ENCODE assay signal across 15 cellular contexts in genomic region chr1:29649375-29650040, GRCh38.
DNase-seq lines count a peak whose midpoint lies in the region; ATAC-seq lines count a peak whose summit lies in the region.
"Had no signal": no experiment of that assay in that cellular context is flagged by ENCODE, and none has a peak within 500 bp of the region (broad histone marks: within the 10 kb centered on the region; RNA-seq: fewer than 3 reads in every experiment).

No MANE protein-coding gene starts in this region.

- no peak overlapping the region for H3K27ac ChIP-seq in mesendoderm (ENCODE audit: low read depth, low read length)

- no peak overlapping the region for H4K8ac ChIP-seq in mesendoderm (ENCODE audit: low read depth, low read length)

- H3K27me3 ChIP-seq in mesendoderm (ENCODE audit: insufficient read depth, low read length, poor library complexity) = no peaks in the 10 kb centered on the region

- no peak overlapping the region for H3K9ac ChIP-seq in mesendoderm (ENCODE audit: low read length)

- H2BK15ac ChIP-seq in mesendoderm (replicated peaks; ENCODE audit: low read depth) = no peak overlapping the region

- H3K4me1 ChIP-seq in mesendoderm (ENCODE audit: control insufficient read depth, low read depth, low read length) = no peaks in the 10 kb centered on the region
- H3K4me1 ChIP-seq: HAP-1 had no signal

- no peak overlapping the region for H3K4ac ChIP-seq in mesendoderm (ENCODE audit: low read depth, low read length)

- no peak overlapping the region for H3K56ac ChIP-seq in mesendoderm (ENCODE audit: low read length)

- no peak overlapping the region for H3K23ac ChIP-seq in mesendoderm (ENCODE audit: low read length)

- no CpG with 5 or more reads among the region's 13 CpGs for WGBS in mesendoderm (ENCODE audit: extremely low coverage, insufficient coverage, low lambda C conversion rate)

- DNase-seq in DMS79 treated with DMSO at 0.1 percent for 48 hours (lab: John Stamatoyannopoulos, UW) (peak; percentile 98), HT1080 (ENCODE audit: low read depth) (peak; percentile 54), SW480 (ENCODE audit: low spot score) (peak; percentile 22), mesendoderm (peak; percentile 3)
- DNase-seq in stimulated activated naive B cell treated with anti-CD40 and anti-IgM and Interleukin-4, amounts not matched to agents 10 μg/mL and 1 μg/mL and 100 μg/mL, for 72 hours = no peak
- DNase-seq: activated naive CD8-positive, alpha-beta T cell treated with anti-CD3 and anti-CD28 coated beads, Interleukin-2, amount 10 ng/mL, durations not matched to agents 7 days and 5 days; CD4-positive, alpha-beta T cell; mucosa of descending colon; NCI-H187; stimulated activated CD4-positive, alpha-beta T cell treated with anti-CD3 and anti-CD28 coated beads, Interleukin-4, amount 100 ng/mL, for 1 hour had no signal

- no peaks in the 10 kb centered on the region for H3K36me3 ChIP-seq in mesendoderm (ENCODE audit: control insufficient read depth, insufficient read depth, low read length)
- H3K36me3 ChIP-seq: HAP-1 had no signal

- no peaks in the 10 kb centered on the region for H3K79me1 ChIP-seq in mesendoderm (ENCODE audit: low read length)

- H3K79me2 ChIP-seq in mesendoderm (ENCODE audit: control insufficient read depth, insufficient read depth, low read length) = no peaks in the 10 kb centered on the region

- peaks cover 0 to 2% of the 10 kb centered on the region in 2 donors for H3K9me3 Mint-ChIP-seq in stimulated activated naive B cell treated with anti-CD40 and anti-IgM and Interleukin-4, amounts not matched to agents 10 μg/mL and 1 μg/mL and 100 μg/mL, for 72 hours
- H3K9me3 Mint-ChIP-seq: activated naive CD8-positive, alpha-beta T cell treated with anti-CD3 and anti-CD28 coated beads, Interleukin-2, amount 10 ng/mL, durations not matched to agents 7 days and 5 days; CD4-positive, alpha-beta T cell; stimulated activated naive CD8-positive, alpha-beta T cell treated with anti-CD3 and anti-CD28 coated beads, Interleukin-15, amount 100 ng/mL, for 72 hours; T-helper 1 cell treated with Interleukin-12 subunit alpha and Interleukin-12 subunit beta and Interleukin-4 antibody, amounts not matched to agents 30 μg/mL and 1 μg/mL, for 36 hours had no signal

- H3K4me3 Mint-ChIP-seq in stimulated activated naive B cell treated with anti-CD40 and anti-IgM and Interleukin-4, amounts not matched to agents 10 μg/mL and 1 μg/mL and 100 μg/mL, for 72 hours = no peak overlapping the region
- H3K4me3 Mint-ChIP-seq: activated naive CD8-positive, alpha-beta T cell treated with anti-CD3 and anti-CD28 coated beads, Interleukin-2, amount 10 ng/mL, durations not matched to agents 7 days and 5 days; CD4-positive, alpha-beta T cell; stimulated activated naive CD8-positive, alpha-beta T cell treated with anti-CD3 and anti-CD28 coated beads, Interleukin-15, amount 100 ng/mL, for 72 hours; T-helper 1 cell treated with Interleukin-12 subunit alpha and Interleukin-12 subunit beta and Interleukin-4 antibody, amounts not matched to agents 30 μg/mL and 1 μg/mL, for 36 hours had no signal

- no peak overlapping the region for H2BK120ac ChIP-seq in mesendoderm (ENCODE audit: low read depth, low read length)

- peaks cover 13 to 21% of the 10 kb centered on the region in 2 donors for H3K27me3 Mint-ChIP-seq in stimulated activated naive B cell treated with anti-CD40 and anti-IgM and Interleukin-4, amounts not matched to agents 10 μg/mL and 1 μg/mL and 100 μg/mL, for 72 hours

- no peak for ATAC-seq in stimulated activated naive B cell treated with anti-CD40 and anti-IgM and Interleukin-4, amounts not matched to agents 10 μg/mL and 1 μg/mL and 100 μg/mL, for 72 hours (replicated peaks)
- ATAC-seq in GM21447 (IDR thresholded peaks at IDR 0.05; ENCODE audit: unreplicated experiment) (no peak), GM21576 (IDR thresholded peaks at IDR 0.05; ENCODE audit: unreplicated experiment) (no peak)
- ATAC-seq: mucosa of descending colon; stimulated activated naive CD8-positive, alpha-beta T cell treated with anti-CD3 and anti-CD28 coated beads, Interleukin-15, amount 100 ng/mL, for 72 hours had no signal

- H3K18ac ChIP-seq in mesendoderm (ENCODE audit: low read length) = no peak overlapping the region

- no peak overlapping the region for H3K27ac Mint-ChIP-seq in stimulated activated naive B cell treated with anti-CD40 and anti-IgM and Interleukin-4, amounts not matched to agents 10 μg/mL and 1 μg/mL and 100 μg/mL, for 72 hours
- H3K27ac Mint-ChIP-seq: activated naive CD8-positive, alpha-beta T cell treated with anti-CD3 and anti-CD28 coated beads, Interleukin-2, amount 10 ng/mL, durations not matched to agents 7 days and 5 days; CD4-positive, alpha-beta T cell; stimulated activated naive CD8-positive, alpha-beta T cell treated with anti-CD3 and anti-CD28 coated beads, Interleukin-15, amount 100 ng/mL, for 72 hours; T-helper 1 cell treated with Interleukin-12 subunit alpha and Interleukin-12 subunit beta and Interleukin-4 antibody, amounts not matched to agents 30 μg/mL and 1 μg/mL, for 36 hours had no signal

- H3K4me3 ChIP-seq in mesendoderm (ENCODE audit: low read length) = no peak overlapping the region
- H3K4me3 ChIP-seq: HAP-1, mucosa of descending colon had no signal

- no peak overlapping the region for H2BK5ac ChIP-seq in mesendoderm (ENCODE audit: low read length)

- H3K4me1 Mint-ChIP-seq in stimulated activated naive B cell treated with anti-CD40 and anti-IgM and Interleukin-4, amounts not matched to agents 10 μg/mL and 1 μg/mL and 100 μg/mL, for 72 hours = no peaks in the 10 kb centered on the region
- H3K4me1 Mint-ChIP-seq: activated naive CD8-positive, alpha-beta T cell treated with anti-CD3 and anti-CD28 coated beads, Interleukin-2, amount 10 ng/mL, durations not matched to agents 7 days and 5 days; stimulated activated naive CD8-positive, alpha-beta T cell treated with anti-CD3 and anti-CD28 coated beads, Interleukin-15, amount 100 ng/mL, for 72 hours had no signal

- no peak overlapping the region for H3K4me2 ChIP-seq in mesendoderm (ENCODE audit: low read length)

- no peak overlapping the region for H2AK5ac ChIP-seq in mesendoderm (ENCODE audit: low read length)

- H4K5ac ChIP-seq in mesendoderm (ENCODE audit: low read length) = no peak overlapping the region

- no peaks in the 10 kb centered on the region for H3K36me3 Mint-ChIP-seq in stimulated activated naive B cell treated with anti-CD40 and anti-IgM and Interleukin-4, amounts not matched to agents 10 μg/mL and 1 μg/mL and 100 μg/mL, for 72 hours
- H3K36me3 Mint-ChIP-seq: activated naive CD8-positive, alpha-beta T cell treated with anti-CD3 and anti-CD28 coated beads, Interleukin-2, amount 10 ng/mL, durations not matched to agents 7 days and 5 days had no signal
